ENCODE assay signal across 8 cellular contexts in genomic region chr16:3158014-3158497, GRCh38. TPM values are rescaled to one million over a fixed set of nuclear protein-coding genes. Genes with fewer than 3 reads are reported as not detected.
DNase-seq lines count a peak whose midpoint lies in the region; ATAC-seq, FAIRE-seq and TF ChIP-seq lines count a peak whose summit lies in the region.

No MANE protein-coding gene starts in this region.

- H3K4me1 ChIP-seq in GM12878 (ENCODE audit: control insufficient read depth, insufficient read depth, low read length) (peaks cover 17% of the 10 kb centered on the region), left lung (peaks cover 0 to 17% of the 10 kb centered on the region in 2 donors), tibial artery (peaks cover 0 to 20% (median 13%) of the 10 kb centered on the region in 4 donors)

- peaks cover 5 to 26% (median 12%) of the 10 kb centered on the region in 3 donors for H3K4me1 Mint-ChIP-seq in IgD-negative memory B cell

- peak overlapping the region; percentile 45 for H2AFZ ChIP-seq in GM12878 (ENCODE audit: control insufficient read depth, low read depth, low read length)

- no peaks in the 10 kb centered on the region for H3K79me2 ChIP-seq in GM12878 (ENCODE audit: control insufficient read depth, insufficient read depth, low read length)

- intact Hi-C loops in GM12878 (cut with micrococcal nuclease; ENCODE audit: unreplicated experiment) = loop anchor here (1.0 to 10.0 kb wide), 2 partner anchors 8 to 107 kb away; no protein-coding TSS in a partner anchor
- intact Hi-C loops in left lung (cut with DNase I) = no loop called here
- intact Hi-C loops in tibial artery (cut with DNase I; ENCODE audit: low total_unique reads) = loop anchor here (10.0 kb wide), 1 partner anchor 347 kb away; the partner anchor contains the start of gene CLUAP1

- H3K9me3 ChIP-seq in GM12878 (replicated peaks; ENCODE audit: control insufficient read depth, insufficient read depth, low read length) = no peaks in the 10 kb centered on the region; the same call in 2 of the 3 replicates
- no peaks in the 10 kb centered on the region for H3K9me3 ChIP-seq in left lung
- peaks cover 0 to 6% (median 0%) of the 10 kb centered on the region in 3 donors for H3K9me3 ChIP-seq in tibial artery

- no TSS peak for BruUV-seq in GM12878 (replicated peaks; lab: Mats Ljungman, UMichigan)

- no peaks in the 10 kb centered on the region for H4K20me1 ChIP-seq in GM12878 (ENCODE audit: control insufficient read depth, insufficient read depth)

- H3K4me3 Mint-ChIP-seq in IgD-negative memory B cell = peak overlapping the region; percentile 82 to 100 (median 92)

- peak overlapping the region; percentile 92 to 99 (median 93) for H3K27ac Mint-ChIP-seq in IgD-negative memory B cell

- peaks cover 2% of the 10 kb centered on the region for H3K27me3 Mint-ChIP-seq in IgD-negative memory B cell

- FAIRE-seq in GM12878 (lab: Jason Lieb, UNC) = no peak

- H3K27ac ChIP-seq in GM12878 (ENCODE audit: control insufficient read depth, insufficient read depth) (no peak overlapping the region), left lung (peak overlapping the region; percentile 83 to 89), tibial artery (peak overlapping the region; percentile 79 to 85)

- WGBS in GM12878 (ENCODE audit: insufficient coverage, insufficient replicate concordance, low lambda C conversion rate, missing lambda C conversion rate) = under 1% methylated on average over 26 of the region's 26 CpGs

- H3K9me3 Mint-ChIP-seq in IgD-negative memory B cell = peaks cover 0 to 4% (median 0%) of the 10 kb centered on the region in 3 donors

- ATAC-seq in GM12878 = peak; percentile 35
- peak; percentile 31 for ATAC-seq in left lung
- no peak for ATAC-seq in HG03520 (IDR thresholded peaks at IDR 0.05; ENCODE audit: unreplicated experiment)

- SMC1A ChIA-PET in GM12878 (lab: Charles Lee; ENCODE audit: uncharacterized antibody, unreplicated experiment) = interaction anchor here (0.9 to 1.6 kb wide), 5 partner anchors 10 to 80 kb away, joined by 3 to 5 read pairs (median 4); no protein-coding TSS in a partner anchor

- peaks cover 0 to 2% of the 10 kb centered on the region in 2 experiments; a peak in 1 of 4 replicates for H3K27me3 ChIP-seq in GM12878 (replicated peaks in 1 of 2; ENCODE audit: control insufficient read depth in 2 of 2, insufficient read depth in 2 of 2, low read length in 1 of 2)
- peaks cover 0 to 57% of the 10 kb centered on the region in 2 donors for H3K27me3 ChIP-seq in left lung
- H3K27me3 ChIP-seq in tibial artery = peaks cover 0 to 23% of the 10 kb centered on the region in 2 donors

- no peak for TF ChIP-seq POLR2A in GM12878 (IDR thresholded peaks at IDR 0.05; ENCODE audit: low read depth, low read length)

- in situ Hi-C loops in GM12878 (cut with MboI) = no loop called here

- H3K36me3 ChIP-seq in GM12878 (ENCODE audit: control insufficient read depth in 2 of 2, insufficient read depth in 2 of 2, low read length in 1 of 2) (no peaks in the 10 kb centered on the region), left lung (no peaks in the 10 kb centered on the region), tibial artery (no peaks in the 10 kb centered on the region)

- no peaks in the 10 kb centered on the region for H3K36me3 Mint-ChIP-seq in IgD-negative memory B cell

- CTCF ChIA-PET in GM12878 (lab: Yijun Ruan, JAX) = interaction anchor here (0.8 to 3.5 kb wide), 8 partner anchors 8 to 239 kb away, joined by 3 to 18 read pairs (median 4); partner anchors contain the start of gene ZNF213

- peak overlapping the region; percentile 58; the same call in 1 of the 2 replicates for H3K9ac ChIP-seq in GM12878 (ENCODE audit: control insufficient read depth, insufficient read depth, low read length)

- no peak for TF ChIP-seq EP300 in GM12878 (IDR thresholded peaks at IDR 0.05; ENCODE audit: borderline replicate concordance in 1 of 2, control insufficient read depth in 1 of 2, low read depth in 2 of 2, low read length in 2 of 2)

- DNase-seq in ELR (ENCODE audit: low read depth) (peak; percentile 46), GM12878 (ENCODE audit: low read depth, low spot score) (no peak), left lung (peak in 1 of 2 donors; percentile 49), tibial artery (no peak), kidney tubule cell (ENCODE audit: low spot score) (no peak)
- DNase-seq in stimulated activated CD4-positive, alpha-beta T cell treated with anti-CD3 and anti-CD28 coated beads, Interleukin-2, amount 100 ng/mL, for 48 hours = no peak

- peak overlapping the region; percentile 78 for H3K4me2 ChIP-seq in GM12878 (ENCODE audit: control insufficient read depth, insufficient read depth)

- POLR2A ChIA-PET in GM12878 (lab: Charles Lee) = interaction anchor here (1.3 to 3.6 kb wide), 6 partner anchors 10 to 56 kb away, joined by 3 to 16 read pairs (median 6); partner anchors contain the start of gene ZNF213

- TF ChIP-seq CTCF in GM12878 (IDR thresholded peaks at IDR 0.05 in 2 of 3, conservative IDR thresholded peaks at IDR 0.05 in 1 of 3; ENCODE audit: control insufficient read depth in 2 of 3, extremely low read depth in 1 of 3, insufficient read depth in 1 of 3, low read depth in 3 of 3, low read length in 3 of 3) = no peak
- TF ChIP-seq CTCF in left lung (IDR thresholded peaks at IDR 0.05) = no peak
- TF ChIP-seq CTCF in tibial artery (IDR thresholded peaks at IDR 0.05) = no peak

- H3K4me3 ChIP-seq in GM12878 (peak overlapping the region; percentile 96), left lung (peak overlapping the region; percentile 57 to 80), tibial artery (peak overlapping the region; percentile 63 to 72)

- TF ChIP-seq RAD21 in GM12878 (IDR thresholded peaks at IDR 0.05; ENCODE audit: insufficient read depth, low read depth, low read length) = no peak

- RAD21 ChIA-PET in GM12878 (lab: Charles Lee; ENCODE audit: unreplicated experiment) = interaction anchor here (1.0 to 2.5 kb wide), 6 partner anchors 8 to 100 kb away, joined by 3 to 11 read pairs (median 4); partner anchors contain the start of gene IL32

RNA-seq across cellular contexts. Expression of gene ZNF213, which starts 23.2 kb away (rescaled TPM):
- polyA plus RNA-seq in IgD-negative memory B cell (1.9 TPM), GM12878 (2011; rRNA removed) (0.13 and 0.53 TPM in 2 replicates), GM12878 (2014; fragmentation: Illumina TruSeq; extraction: Trizol) (0.22 and 0.91 TPM in 2 replicates), GM12878 (2014; fragmentation: Nextera tagmentation; extraction: Ambion mirVana) (under 1 TPM; 0.55 to 0.58 TPM), GM12878 (2014; rRNA removed) (3.1 and 3.2 TPM in 2 replicates), GM12878 (2016; fragmentation: Nextera tagmentation; extraction: Ambion mirVana) (1 to 10 TPM; 3.4 to 4.8 TPM)
- total RNA-seq in GM12878 (2013; cell fraction: nucleolus; rRNA removed) = 2.7 and 6.1 TPM in 2 replicates
- total RNA-seq in GM12878 (2014; rRNA removed) (1.1 TPM in 2 replicates), GM12878 (2014; rRNA removed; fragmentation: Illumina TruSeq; extraction: Trizol) (0.83 and 1.2 TPM in 2 replicates), GM12878 (2021) (7.2 and 9.4 TPM in 2 replicates), left lung (10 to 100 TPM in 1 of 2 donors, 1 to 10 TPM in 1; 8.4 to 12.0 TPM)
- polyA plus RNA-seq in GM12878 (2011; ENCODE audit: low read depth) = 2.1 TPM
- 0.73 and 1.0 TPM in 2 replicates for polyA plus RNA-seq in GM12878 (2011; cell fraction: cytosol; rRNA removed)
- 2.0 and 3.8 TPM in 2 replicates for polyA plus RNA-seq in GM12878 (2011; cell fraction: nucleus; rRNA removed)
- polyA plus RNA-seq in GM12878 (2012) = 4.8 and 5.3 TPM in 2 replicates
- 0.88 and 1.6 TPM in 2 replicates for polyA minus RNA-seq in GM12878 (2011; rRNA and poly(A)+ RNA removed)
- polyA minus RNA-seq in GM12878 (2011; cell fraction: cytosol; rRNA and poly(A)+ RNA removed) = 1.2 and 1.9 TPM in 2 replicates
- 1.1 and 2.1 TPM in 2 replicates for polyA minus RNA-seq in GM12878 (2011; cell fraction: nucleus; rRNA and poly(A)+ RNA removed)

RNA-seq across cellular contexts. Expression of gene OR1F1, which starts 29.9 kb away (rescaled TPM):
- not detected for polyA plus RNA-seq in IgD-negative memory B cell
- not detected in 2 replicates for total RNA-seq in GM12878 (2013; cell fraction: nucleolus; rRNA removed)
- not detected in 2 replicates for total RNA-seq in GM12878 (2014; rRNA removed)
- not detected in 2 replicates for total RNA-seq in GM12878 (2014; rRNA removed; fragmentation: Illumina TruSeq; extraction: Trizol)
- not detected in 2 replicates for total RNA-seq in GM12878 (2021)
- polyA plus RNA-seq in GM12878 (2011; ENCODE audit: low read depth) = not detected
- 0.12 TPM in 1 of 2 replicates, not detected in the other for polyA plus RNA-seq in GM12878 (2011; rRNA removed)
- polyA plus RNA-seq in GM12878 (2011; cell fraction: cytosol; rRNA removed) = 0.30 and 0.36 TPM in 2 replicates
- polyA plus RNA-seq in GM12878 (2011; cell fraction: nucleus; rRNA removed) = 0.12 TPM in 1 of 2 replicates, not detected in the other
- polyA plus RNA-seq in GM12878 (2012) = not detected in 2 replicates
- polyA plus RNA-seq in GM12878 (2014; fragmentation: Illumina TruSeq; extraction: Trizol) = 0.10 TPM in 1 of 2 replicates, not detected in the other
- not detected for polyA plus RNA-seq in GM12878 (2014; fragmentation: Nextera tagmentation; extraction: Ambion mirVana)
- 0.14 TPM in 1 of 2 replicates, not detected in the other for polyA plus RNA-seq in GM12878 (2014; rRNA removed)
- not detected for polyA plus RNA-seq in GM12878 (2016; fragmentation: Nextera tagmentation; extraction: Ambion mirVana)
- 1.1 TPM in 1 of 2 replicates, not detected in the other for polyA minus RNA-seq in GM12878 (2011; rRNA and poly(A)+ RNA removed)
- not detected in 2 replicates for polyA minus RNA-seq in GM12878 (2011; cell fraction: cytosol; rRNA and poly(A)+ RNA removed)
- not detected in 2 replicates for polyA minus RNA-seq in GM12878 (2011; cell fraction: nucleus; rRNA and poly(A)+ RNA removed)
- total RNA-seq in left lung = not detected

RNA-seq across cellular contexts. Expression of gene ZNF205, which starts 45.7 kb away (rescaled TPM):
- not detected for polyA plus RNA-seq in IgD-negative memory B cell
- 3.2 and 4.8 TPM in 2 replicates for total RNA-seq in GM12878 (2013; cell fraction: nucleolus; rRNA removed)
- 0.71 and 0.90 TPM in 2 replicates for total RNA-seq in GM12878 (2014; rRNA removed)
- total RNA-seq in GM12878 (2014; rRNA removed; fragmentation: Illumina TruSeq; extraction: Trizol) = 0.32 and 0.63 TPM in 2 replicates
- 1.2 and 1.5 TPM in 2 replicates for total RNA-seq in GM12878 (2021)
- polyA plus RNA-seq in GM12878 (2011; ENCODE audit: low read depth) = 0.38 TPM
- 0.29 and 0.67 TPM in 2 replicates for polyA plus RNA-seq in GM12878 (2011; rRNA removed)
- 1.1 and 1.9 TPM in 2 replicates for polyA plus RNA-seq in GM12878 (2011; cell fraction: cytosol; rRNA removed)
- polyA plus RNA-seq in GM12878 (2011; cell fraction: nucleus; rRNA removed) = 2.0 and 2.8 TPM in 2 replicates
- polyA plus RNA-seq in GM12878 (2012) = 1.8 TPM in 2 replicates
- 0.26 TPM in 1 of 2 replicates, not detected in the other for polyA plus RNA-seq in GM12878 (2014; fragmentation: Illumina TruSeq; extraction: Trizol)
- not detected for polyA plus RNA-seq in GM12878 (2014; fragmentation: Nextera tagmentation; extraction: Ambion mirVana)
- polyA plus RNA-seq in GM12878 (2014; rRNA removed) = 0.95 and 1.00 TPM in 2 replicates
- polyA plus RNA-seq in GM12878 (2016; fragmentation: Nextera tagmentation; extraction: Ambion mirVana) = 1 to 10 TPM in 1 of 2 experiments, under 1 TPM in 1; 0.58 to 1.1 TPM
- 0.51 and 1.5 TPM in 2 replicates for polyA minus RNA-seq in GM12878 (2011; rRNA and poly(A)+ RNA removed)
- polyA minus RNA-seq in GM12878 (2011; cell fraction: cytosol; rRNA and poly(A)+ RNA removed) = 0.53 and 1.0 TPM in 2 replicates
- polyA minus RNA-seq in GM12878 (2011; cell fraction: nucleus; rRNA and poly(A)+ RNA removed) = 0.57 and 0.73 TPM in 2 replicates
- total RNA-seq in left lung = 10 to 100 TPM in 1 of 2 donors, 1 to 10 TPM in 1; 9.7 to 11.8 TPM

RNA-seq across cellular contexts. Expression of gene ZSCAN10, which starts 59.0 kb away (rescaled TPM):
- polyA plus RNA-seq in IgD-negative memory B cell (not detected), GM12878 (2011; rRNA removed) (not detected in 2 replicates), GM12878 (2014; fragmentation: Illumina TruSeq; extraction: Trizol) (not detected in 2 replicates), GM12878 (2014; fragmentation: Nextera tagmentation; extraction: Ambion mirVana) (not detected), GM12878 (2014; rRNA removed) (0.06 TPM in 1 of 2 replicates, not detected in the other), GM12878 (2016; fragmentation: Nextera tagmentation; extraction: Ambion mirVana) (under 1 TPM in 1 of 2 experiments, not detected in 1; 0.33 TPM)
- 0.22 TPM in 1 of 2 replicates, not detected in the other for total RNA-seq in GM12878 (2013; cell fraction: nucleolus; rRNA removed)
- total RNA-seq in GM12878 (2014; rRNA removed) (0.06 TPM in 1 of 2 replicates, not detected in the other), GM12878 (2014; rRNA removed; fragmentation: Illumina TruSeq; extraction: Trizol) (not detected in 2 replicates), GM12878 (2021) (not detected in 2 replicates), left lung (not detected)
- not detected for polyA plus RNA-seq in GM12878 (2011; ENCODE audit: low read depth)
- 0.01 and 0.05 TPM in 2 replicates for polyA plus RNA-seq in GM12878 (2011; cell fraction: cytosol; rRNA removed)
- 0.07 and 0.15 TPM in 2 replicates for polyA plus RNA-seq in GM12878 (2011; cell fraction: nucleus; rRNA removed)
- polyA plus RNA-seq in GM12878 (2012) = 0.06 TPM in 1 of 2 replicates, not detected in the other
- polyA minus RNA-seq in GM12878 (2011; rRNA and poly(A)+ RNA removed) = not detected in 2 replicates
- polyA minus RNA-seq in GM12878 (2011; cell fraction: cytosol; rRNA and poly(A)+ RNA removed) = not detected in 2 replicates
- polyA minus RNA-seq in GM12878 (2011; cell fraction: nucleus; rRNA and poly(A)+ RNA removed) = not detected in 2 replicates

Comparison
In these comparisons a context has a peak if more than half of its experiments do, and no peak if none do; other contexts are left out.
1. intact Hi-C loops: an anchor here in GM12878 (1.0 to 10.0 kb wide) and tibial artery (10.0 kb wide); none called in left lung.